ENCODE assay signal across 21 cellular contexts in genomic region chrX:39599339-39599738, GRCh38.
DNase-seq lines count a peak whose midpoint lies in the region; TF ChIP-seq lines count a peak whose summit lies in the region.
"Had no signal": no experiment of that assay in that cellular context is flagged by ENCODE, and none has a peak within 500 bp of the region (broad histone marks: within the 10 kb centered on the region; RNA-seq: fewer than 3 reads in every experiment).

No MANE protein-coding gene starts in this region.

- intact Hi-C loops in esophagus squamous epithelium (cut with DNase I) = no loop called here

- no peak overlapping the region for H2BK15ac ChIP-seq in neuronal stem cell (ENCODE audit: low read length)

- H3K9ac ChIP-seq in neuronal stem cell (ENCODE audit: low read depth, low read length, poor library complexity) = peak overlapping the region; percentile 50

- H3K36me3 ChIP-seq in neuronal stem cell (replicated peaks in 1 of 2; ENCODE audit: control insufficient read depth in 2 of 2, insufficient read depth in 2 of 2, low read length in 2 of 2) (no peaks in the 10 kb centered on the region), esophagus squamous epithelium (no peaks in the 10 kb centered on the region)

- no peak overlapping the region for H2AFZ ChIP-seq in neuronal stem cell (ENCODE audit: low read length)

- no peaks in the 10 kb centered on the region for H3K79me1 ChIP-seq in neuronal stem cell (ENCODE audit: low read depth, low read length)

- H3K4ac ChIP-seq in neuronal stem cell (ENCODE audit: low read length) = no peak overlapping the region

- H3K23ac ChIP-seq in neuronal stem cell (ENCODE audit: low read depth, low read length, poor library complexity) = no peak overlapping the region

- H3K4me2 ChIP-seq in neuronal stem cell (ENCODE audit: insufficient read depth, low read length, poor library complexity, severe bottlenecking) = no peak overlapping the region

- no peak overlapping the region for H3K14ac ChIP-seq in neuronal stem cell (ENCODE audit: low read length)

- H3K9me3 ChIP-seq in neuronal stem cell (replicated peaks in 1 of 2; ENCODE audit: control insufficient read depth in 2 of 2, insufficient read depth in 1 of 2, low read depth in 1 of 2, low read length in 2 of 2) (no peaks in the 10 kb centered on the region), esophagus squamous epithelium (no peaks in the 10 kb centered on the region)

- no peak overlapping the region for H2BK5ac ChIP-seq in neuronal stem cell (ENCODE audit: low read length)

- H3K27me3 ChIP-seq in neuronal stem cell (ENCODE audit: control insufficient read depth in 3 of 3, insufficient read depth in 3 of 3, low read depth in 1 of 3, low read length in 3 of 3) (peaks cover 0 to 5% (median 0%) of the 10 kb centered on the region in 3 experiments), esophagus squamous epithelium (no peaks in the 10 kb centered on the region)

- H4K8ac ChIP-seq in neuronal stem cell (ENCODE audit: low read depth, low read length) = no peak overlapping the region

- no peak overlapping the region for H4K91ac ChIP-seq in neuronal stem cell (ENCODE audit: low read depth, low read length, poor library complexity)

- H3K27ac ChIP-seq in neuronal stem cell (replicated peaks; ENCODE audit: low read length) = no peak overlapping the region
- no peak overlapping the region for H3K27ac ChIP-seq in esophagus squamous epithelium

- no peak overlapping the region for H2BK120ac ChIP-seq in neuronal stem cell (ENCODE audit: low read depth, low read length)

- no peak overlapping the region for H2AK5ac ChIP-seq in neuronal stem cell (ENCODE audit: low read depth, low read length)

- no CpG with 5 or more reads among the region's 6 CpGs for WGBS in neuronal stem cell (ENCODE audit: extremely low coverage in 2 of 2, insufficient read length in 2 of 2, insufficient replicate concordance in 1 of 2), 2 donors
- WGBS in esophagus squamous epithelium, 2 donors = 63% methylated on average over 2 of the region's 6 CpGs; no CpG with 5 or more reads in 1 of the 2 donors

- H3K4me3 ChIP-seq in neuronal stem cell (ENCODE audit: low read length in 2 of 2) (no peak overlapping the region), esophagus squamous epithelium (no peak overlapping the region)

- TF ChIP-seq CTCF in esophagus squamous epithelium (IDR thresholded peaks at IDR 0.05) = no peak

- H3K18ac ChIP-seq in neuronal stem cell (ENCODE audit: low read length) = no peak overlapping the region

- no peak for TF ChIP-seq POLR2A in esophagus squamous epithelium (IDR thresholded peaks at IDR 0.05)

- DNase-seq in NCI-H2081 (lab: John Stamatoyannopoulos, UW) (peak; percentile 10 to 79), NCI-H2081 treated with DMSO at 0.1 percent for 48 hours (lab: John Stamatoyannopoulos, UW) (no peak), NCI-H146 (lab: John Stamatoyannopoulos, UW) (peak; percentile 91), RPMI8226 (peak; percentile 50), neuronal stem cell (ENCODE audit: low spot score) (no peak), mucosa of gallbladder (ENCODE audit: low spot score) (no peak), esophagus squamous epithelium (lab: John Stamatoyannopoulos, UW) (no peak), NCI-H345 (lab: John Stamatoyannopoulos, UW) (no peak)
- DNase-seq: 8988T; AML-193; C1 segment of cervical spinal cord; Calu3; CD8-positive, alpha-beta T cell; DMS153; GDM1; Kasumi-1; NCI-H1436; NCI-H2029; NCI-H2171; NCI-H82; SIG-M5 had no signal

- H3K4me1 ChIP-seq in neuronal stem cell (ENCODE audit: control insufficient read depth in 2 of 2, insufficient read depth in 1 of 2, low read depth in 1 of 2, low read length in 2 of 2) = no peaks in the 10 kb centered on the region
- no peaks in the 10 kb centered on the region for H3K4me1 ChIP-seq in esophagus squamous epithelium

- H2BK12ac ChIP-seq in neuronal stem cell (ENCODE audit: low read length) = no peak overlapping the region

Comparison
In these comparisons a context has a peak if more than half of its experiments do, and no peak if none do; other contexts are left out.
1. DNase-seq: peak in NCI-H2081 (2 of 2), NCI-H146 (single experiment) and RPMI8226 (single experiment); none in NCI-H2081 treated with DMSO at 0.1 percent for 48 hours (single experiment), neuronal stem cell (single experiment), mucosa of gallbladder (single experiment), esophagus squamous epithelium (single experiment) and NCI-H345 (single experiment).